In the genomic region with DNA sequence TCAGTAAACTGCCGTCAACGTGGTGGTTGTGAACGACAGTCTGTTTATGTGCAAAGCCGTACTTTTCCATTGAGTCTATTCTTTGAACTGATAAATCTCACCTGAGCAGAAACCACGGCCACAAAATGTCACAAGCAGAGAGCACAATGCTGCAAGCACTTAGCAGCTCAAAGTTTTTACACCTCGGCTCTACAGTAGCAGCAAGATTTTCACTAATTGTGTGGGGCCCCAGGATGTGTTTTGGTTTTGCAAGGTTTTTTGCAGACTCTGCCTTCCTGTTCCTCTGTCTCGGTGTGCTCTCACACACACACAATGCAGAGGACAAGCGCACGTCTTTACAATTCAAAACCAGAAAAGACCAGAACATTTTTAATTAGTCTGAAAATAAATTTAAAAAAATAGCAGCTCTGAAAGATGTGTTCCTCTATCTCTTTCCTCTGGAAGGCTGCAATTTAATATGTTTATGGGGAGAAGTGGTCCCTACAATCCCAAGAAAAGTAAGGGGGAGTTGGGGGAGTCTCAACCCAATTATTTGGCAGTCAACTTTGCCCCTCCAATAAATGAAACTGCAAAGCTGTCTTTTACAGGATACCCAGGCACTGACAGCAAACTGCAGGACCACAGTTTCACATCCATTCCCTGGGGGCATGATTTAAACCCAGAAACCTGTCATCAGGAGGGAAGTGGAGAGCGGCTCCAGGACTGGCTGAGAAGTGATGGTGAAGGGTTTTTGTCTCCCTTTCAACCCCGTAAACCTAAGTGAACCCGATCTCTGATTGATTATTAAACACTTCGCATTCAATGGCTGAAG, we compare ENCODE assay signal across 7 cellular contexts.
DNase-seq lines count a peak whose midpoint lies in the region; ATAC-seq and TF ChIP-seq lines count a peak whose summit lies in the region.

No MANE protein-coding gene starts in this region.

- H3K27ac Mint-ChIP-seq in stimulated activated naive CD8-positive, alpha-beta T cell treated with anti-CD3 and anti-CD28 coated beads, Interleukin-15, Interleukin-2, amounts not matched to agents 100 ng/mL and 50 ng/mL, for 24 hours = peak overlapping the region; percentile 62

- H3K9me3 ChIP-seq in esophagus squamous epithelium (no peaks in the 10 kb centered on the region), SJCRH30 (replicated peaks) (no peaks in the 10 kb centered on the region)

- H3K9me3 Mint-ChIP-seq in stimulated activated naive CD8-positive, alpha-beta T cell treated with anti-CD3 and anti-CD28 coated beads, Interleukin-15, Interleukin-2, amounts not matched to agents 100 ng/mL and 50 ng/mL, for 24 hours = no peaks in the 10 kb centered on the region

- H3K27me3 Mint-ChIP-seq in stimulated activated naive CD8-positive, alpha-beta T cell treated with anti-CD3 and anti-CD28 coated beads, Interleukin-15, Interleukin-2, amounts not matched to agents 100 ng/mL and 50 ng/mL, for 24 hours = no peaks in the 10 kb centered on the region

- peaks cover 0 to 33% (median 1%) of the 10 kb centered on the region in 4 donors for H3K27me3 ChIP-seq in esophagus squamous epithelium
- no peaks in the 10 kb centered on the region for H3K27me3 ChIP-seq in SJCRH30

- TF ChIP-seq POLR2A in esophagus squamous epithelium (IDR thresholded peaks at IDR 0.05) = no peak

- H3K4me3 ChIP-seq in esophagus squamous epithelium (peak overlapping the region in 1 of 4 donors; percentile 22), SJCRH30 (no peak overlapping the region)

- 41 to 46% methylated on average over 12 to 13 of the region's 13 CpGs for WGBS in esophagus squamous epithelium, 2 donors

- intact Hi-C loops in esophagus squamous epithelium (cut with DNase I) = no loop called here

- H3K27ac ChIP-seq in esophagus squamous epithelium = peak overlapping the region in 3 of 4 donors; percentile 9 to 61 (median 35)
- no peak overlapping the region for H3K27ac ChIP-seq in SJCRH30

- H3K36me3 Mint-ChIP-seq in stimulated activated naive CD8-positive, alpha-beta T cell treated with anti-CD3 and anti-CD28 coated beads, Interleukin-15, Interleukin-2, amounts not matched to agents 100 ng/mL and 50 ng/mL, for 24 hours (ENCODE audit: low read depth) = no peaks in the 10 kb centered on the region

- H3K4me1 ChIP-seq in esophagus squamous epithelium = peaks cover 0 to 7% (median 5%) of the 10 kb centered on the region in 3 donors
- no peaks in the 10 kb centered on the region; the same call in 1 of the 2 replicates for H3K4me1 ChIP-seq in SJCRH30

- peak overlapping the region; percentile 82 for H3K4me3 Mint-ChIP-seq in stimulated activated naive CD8-positive, alpha-beta T cell treated with anti-CD3 and anti-CD28 coated beads, Interleukin-15, Interleukin-2, amounts not matched to agents 100 ng/mL and 50 ng/mL, for 24 hours

- no peaks in the 10 kb centered on the region for H3K36me3 ChIP-seq in esophagus squamous epithelium
- no peaks in the 10 kb centered on the region for H3K36me3 ChIP-seq in SJCRH30

- ATAC-seq in GM19043 (IDR thresholded peaks at IDR 0.05; ENCODE audit: low read depth, unreplicated experiment) (peak; percentile 73), HG03060 (IDR thresholded peaks at IDR 0.05; ENCODE audit: low read depth, unreplicated experiment) (peak; percentile 64)

- no peak for TF ChIP-seq CTCF in esophagus squamous epithelium (IDR thresholded peaks at IDR 0.05)

- DNase-seq in T-helper 2 cell (peak in 3 of 5 experiments; percentile 9 to 99 (median 74)), esophagus squamous epithelium (lab: John Stamatoyannopoulos, UW) (no peak), occipital lobe (lab: John Stamatoyannopoulos, UW) (no peak), SJCRH30 (no peak)

- H3K4me1 Mint-ChIP-seq in stimulated activated naive CD8-positive, alpha-beta T cell treated with anti-CD3 and anti-CD28 coated beads, Interleukin-15, Interleukin-2, amounts not matched to agents 100 ng/mL and 50 ng/mL, for 24 hours (ENCODE audit: low read depth) = peaks cover 69% of the 10 kb centered on the region

Comparison
In these comparisons a context has a peak if more than half of its experiments do, and no peak if none do; other contexts are left out.
1. DNase-seq: peak in T-helper 2 cell (3 of 5); none in esophagus squamous epithelium (single experiment), occipital lobe (single experiment) and SJCRH30 (0 of 2).